25 cellular contexts compared by ENCODE assay signal in the genomic region with DNA sequence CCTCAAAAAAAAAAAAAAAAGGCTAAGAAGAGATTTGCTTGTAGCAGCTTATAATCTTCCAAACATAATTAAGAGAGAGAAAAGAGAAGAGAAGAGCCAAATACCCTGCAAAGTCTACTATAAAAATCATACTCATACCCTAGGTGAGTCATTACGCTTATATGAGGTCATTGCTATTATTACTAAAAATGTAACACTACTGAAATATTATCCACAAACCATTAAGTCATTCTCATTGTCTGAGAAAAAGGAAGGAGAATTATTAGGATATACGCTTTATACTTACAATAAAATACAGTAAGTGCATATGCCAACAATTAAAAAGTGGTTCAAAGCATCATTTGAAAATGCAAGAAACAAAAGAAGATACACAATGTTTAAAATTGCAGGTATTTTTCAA.
"Had no signal": no experiment of that assay in that cellular context is flagged by ENCODE, and none has a peak within 500 bp of the region (broad histone marks: within the 10 kb centered on the region; RNA-seq: fewer than 3 reads in every experiment).

No MANE protein-coding gene starts in this region.

- H3K27me3 Mint-ChIP-seq: dendritic cell treated with granulocyte-macrophage colony-stimulating factor and Interleukin-4, amounts not matched to agents 40 ng/mL and 50 ng/mL, for 4 days; progenitor cell of endocrine pancreas had no signal

- H3K27ac Mint-ChIP-seq: activated B cell treated with CpG ODN at 0.5 μM for 24 hours; activated CD4-positive, alpha-beta T cell treated with anti-CD3 and anti-CD28 coated beads, Interleukin-2, amount 10 ng/mL, durations not matched to agents 24 days and 14 days; activated CD8-positive, alpha-beta T cell treated with anti-CD3 and anti-CD28 coated beads, Interleukin-2, amount 10 ng/mL, durations not matched to agents 7 days and 5 days; activated naive CD4-positive, alpha-beta T cell treated with anti-CD3 and anti-CD28 coated beads, Interleukin-2, amount 50 U/mL, for 72 hours; activated T-cell treated with anti-CD3 and anti-CD28 coated beads, Interleukin-2, amount 50 U/mL, for 72 hours; dendritic cell treated with granulocyte-macrophage colony-stimulating factor and Interleukin-4, amounts not matched to agents 40 ng/mL and 50 ng/mL, for 4 days; effector memory CD8-positive, alpha-beta T cell; memory B cell; progenitor cell of endocrine pancreas; T-helper 2 cell treated with Interferon-gamma antibody and Interleukin-4, amounts not matched to agents 5 μg/mL and 100 μg/mL, for 36 hours had no signal

- ATAC-seq: activated CD8-positive, alpha-beta T cell treated with anti-CD3 and anti-CD28 coated beads, Interleukin-2, amount 10 ng/mL, durations not matched to agents 7 days and 5 days; activated naive CD4-positive, alpha-beta T cell treated with anti-CD3 and anti-CD28 coated beads, Interleukin-2, amount 50 U/mL, for 72 hours; activated T-cell treated with anti-CD3 and anti-CD28 coated beads, Interleukin-2, amount 50 U/mL, for 72 hours; body of pancreas; effector memory CD8-positive, alpha-beta T cell had no signal

- H3K9me3 Mint-ChIP-seq: activated B cell treated with CpG ODN at 0.5 μM for 24 hours; activated CD4-positive, alpha-beta T cell treated with anti-CD3 and anti-CD28 coated beads, Interleukin-2, amount 10 ng/mL, durations not matched to agents 24 days and 14 days; activated naive CD4-positive, alpha-beta T cell treated with anti-CD3 and anti-CD28 coated beads, Interleukin-2, amount 50 U/mL, for 72 hours; activated T-cell treated with anti-CD3 and anti-CD28 coated beads, Interleukin-2, amount 50 U/mL, for 72 hours; dendritic cell treated with granulocyte-macrophage colony-stimulating factor and Interleukin-4, amounts not matched to agents 40 ng/mL and 50 ng/mL, for 4 days; effector memory CD8-positive, alpha-beta T cell; memory B cell; nephron; T-helper 2 cell treated with Interferon-gamma antibody and Interleukin-4, amounts not matched to agents 5 μg/mL and 100 μg/mL, for 36 hours had no signal

- H3K27me3 ChIP-seq: body of pancreas, right atrium auricular region, tibial nerve, vagina had no signal

- H3K4me3 Mint-ChIP-seq: activated B cell treated with CpG ODN at 0.5 μM for 24 hours; activated CD4-positive, alpha-beta T cell treated with anti-CD3 and anti-CD28 coated beads, Interleukin-2, amount 10 ng/mL, durations not matched to agents 24 days and 14 days; activated CD8-positive, alpha-beta T cell treated with anti-CD3 and anti-CD28 coated beads, Interleukin-2, amount 10 ng/mL, durations not matched to agents 7 days and 5 days; activated T-cell treated with anti-CD3 and anti-CD28 coated beads, Interleukin-2, amount 50 U/mL, for 72 hours; dendritic cell treated with granulocyte-macrophage colony-stimulating factor and Interleukin-4, amounts not matched to agents 40 ng/mL and 50 ng/mL, for 4 days; effector memory CD8-positive, alpha-beta T cell; memory B cell; nephron; T-helper 2 cell treated with Interferon-gamma antibody and Interleukin-4, amounts not matched to agents 5 μg/mL and 100 μg/mL, for 36 hours had no signal

- H3K36me3 ChIP-seq: right atrium auricular region, tibial nerve, vagina had no signal

- DNase-seq: activated B cell treated with CpG ODN at 0.5 μM for 24 hours; activated CD4-positive, alpha-beta T cell treated with anti-CD3 and anti-CD28 coated beads, Interleukin-2, amount 10 ng/mL, durations not matched to agents 24 days and 14 days; activated CD8-positive, alpha-beta memory T cell treated with anti-CD3 and anti-CD28 coated beads, Interleukin-2, amount 50 U/mL, for 4 hours; activated CD8-positive, alpha-beta T cell treated with anti-CD3 and anti-CD28 coated beads, Interleukin-2, amount 10 ng/mL, durations not matched to agents 7 days and 5 days; activated gamma-delta T cell; activated T-cell treated with anti-CD3 and anti-CD28 coated beads, Interleukin-2, amount 50 U/mL, for 72 hours; body of pancreas; effector memory CD8-positive, alpha-beta T cell; kidney glomerular epithelial cell; left ventricle myocardium superior; occipital lobe; stimulated activated CD4-positive, alpha-beta T cell treated with anti-CD3 and anti-CD28 coated beads, Interleukin-4, amount 100 ng/mL, for 4 hours; stimulated activated CD8-positive, alpha-beta memory T cell treated with anti-CD3 and anti-CD28 coated beads, Interleukin-4, amount 100 ng/mL, for 48 hours; stimulated activated naive CD4-positive, alpha-beta T cell treated with Interleukin-2 at 50 U/mL for 16 hours had no signal

- H3K4me1 ChIP-seq: vagina had no signal

- H3K9me3 ChIP-seq: body of pancreas, right atrium auricular region, tibial nerve, vagina had no signal

- H3K27ac ChIP-seq: body of pancreas, epithelial cell of prostate, skin epidermis, tibial nerve, vagina had no signal

- H3K36me3 Mint-ChIP-seq: activated naive CD4-positive, alpha-beta T cell treated with anti-CD3 and anti-CD28 coated beads, Interleukin-2, amount 50 U/mL, for 72 hours; memory B cell had no signal

- H3K4me3 ChIP-seq: body of pancreas, right atrium auricular region, skin epidermis, tibial nerve, vagina had no signal

- H3K4me1 Mint-ChIP-seq: activated B cell treated with CpG ODN at 0.5 μM for 24 hours; activated CD4-positive, alpha-beta T cell treated with anti-CD3 and anti-CD28 coated beads, Interleukin-2, amount 10 ng/mL, durations not matched to agents 24 days and 14 days; memory B cell had no signal
